In the genomic region with DNA sequence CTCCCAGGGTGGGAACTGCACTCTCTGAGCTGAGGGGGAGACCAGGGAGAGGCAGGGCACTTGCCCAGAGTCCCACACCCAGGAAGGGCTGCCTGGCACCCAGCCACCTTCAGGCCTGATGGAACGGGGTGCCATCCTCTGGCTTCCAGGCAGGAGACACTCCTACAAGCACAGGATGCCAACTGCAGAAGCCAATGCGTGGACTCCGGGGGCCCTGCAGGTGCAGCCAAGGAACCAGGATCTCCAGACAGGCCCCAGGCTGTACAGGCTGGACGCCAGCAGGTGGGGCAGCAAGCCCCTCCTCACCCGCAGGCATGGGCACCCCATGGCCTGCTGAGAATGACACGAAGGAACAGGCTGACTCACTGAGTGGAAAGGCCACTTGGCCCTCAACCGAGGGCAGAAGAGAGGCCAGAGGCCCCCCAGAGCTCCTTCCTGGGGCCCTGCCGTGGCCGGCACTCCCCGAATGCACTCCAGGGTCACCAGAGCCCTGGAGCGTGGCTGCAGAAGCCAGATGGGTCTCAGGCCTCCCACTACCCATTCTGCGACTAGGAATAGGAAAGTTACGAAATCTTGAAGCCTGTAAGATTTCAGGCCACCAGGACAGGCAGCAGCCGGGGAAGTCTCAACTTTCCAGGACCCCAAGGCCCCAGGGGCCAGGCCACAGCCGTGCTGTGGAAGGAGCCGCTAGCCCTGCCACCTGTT, we compare ENCODE assay signal across 11 cellular contexts. TPM values are rescaled to one million over a fixed set of nuclear protein-coding genes. Genes with fewer than 3 reads are reported as not detected.
DNase-seq lines count a peak whose midpoint lies in the region; ATAC-seq and TF ChIP-seq lines count a peak whose summit lies in the region.
"Had no signal": no experiment of that assay in that cellular context is flagged by ENCODE, and none has a peak within 500 bp of the region (broad histone marks: within the 10 kb centered on the region; RNA-seq: fewer than 3 reads in every experiment).

No MANE protein-coding gene starts in this region.

- WGBS in upper lobe of left lung, 2 donors = 47 to 61% methylated on average over 4 to 13 of the region's 16 CpGs

- ATAC-seq in activated naive CD8-positive, alpha-beta T cell treated with anti-CD3 and anti-CD28 coated beads, Interleukin-2, amount 10 ng/mL, durations not matched to agents 7 days and 5 days (ENCODE audit: low read depth) = no peak
- ATAC-seq in upper lobe of left lung (ENCODE audit: low FRiP score in 2 of 2) (peak in 1 of 2 donors; percentile 1), GM19397 (IDR thresholded peaks at IDR 0.05; ENCODE audit: unreplicated experiment) (no peak)
- no peak for ATAC-seq in activated CD8-positive, alpha-beta memory T cell treated with anti-CD3 and anti-CD28 coated beads, Interleukin-2, amount 10 ng/mL, durations not matched to agents 7 days and 5 days
- ATAC-seq: naive thymus-derived CD8-positive, alpha-beta T cell had no signal

- no peak overlapping the region for H3K4me3 Mint-ChIP-seq in activated naive CD8-positive, alpha-beta T cell treated with anti-CD3 and anti-CD28 coated beads, Interleukin-2, amount 10 ng/mL, durations not matched to agents 7 days and 5 days
- no peak overlapping the region for H3K4me3 Mint-ChIP-seq in activated naive CD8-positive, alpha-beta T cell treated with anti-CD3 and anti-CD28 coated beads for 36 hours
- H3K4me3 Mint-ChIP-seq in chondrocyte (ENCODE audit: unreplicated experiment) = no peak overlapping the region
- no peak overlapping the region for H3K4me3 Mint-ChIP-seq in mesothelial cell of epicardium
- H3K4me3 Mint-ChIP-seq in activated CD8-positive, alpha-beta memory T cell treated with anti-CD3 and anti-CD28 coated beads, Interleukin-2, amount 10 ng/mL, durations not matched to agents 7 days and 5 days = no peak overlapping the region
- H3K4me3 Mint-ChIP-seq: naive thymus-derived CD8-positive, alpha-beta T cell had no signal

- no peak overlapping the region for H3K4me3 ChIP-seq in upper lobe of left lung

- H3K9me3 ChIP-seq in upper lobe of left lung = no peaks in the 10 kb centered on the region

- peak; percentile 27 for DNase-seq in activated naive CD8-positive, alpha-beta T cell treated with anti-CD3 and anti-CD28 coated beads, Interleukin-2, amount 10 ng/mL, durations not matched to agents 7 days and 5 days
- no peak for DNase-seq in activated naive CD8-positive, alpha-beta T cell treated with anti-CD3 and anti-CD28 coated beads for 36 hours
- peak; percentile 77 for DNase-seq in chondrocyte (ENCODE audit: low spot score)
- DNase-seq in mesothelial cell of epicardium (ENCODE audit: low spot score in 2 of 2, unreplicated experiment in 2 of 2) = no peak
- DNase-seq in upper lobe of left lung = peak in 1 of 2 donors; percentile 51
- DNase-seq in activated naive CD4-positive, alpha-beta T cell (lab: John Stamatoyannopoulos, UW) = no peak
- DNase-seq in activated CD8-positive, alpha-beta memory T cell treated with anti-CD3 and anti-CD28 coated beads, Interleukin-2, amount 10 ng/mL, durations not matched to agents 7 days and 5 days = no peak
- DNase-seq: activated effector memory CD4-positive, alpha-beta T cell treated with Interleukin-2 at 50 U/mL for 16 hours; effector CD4-positive, alpha-beta T cell had no signal

- H3K4me1 Mint-ChIP-seq in activated naive CD8-positive, alpha-beta T cell treated with anti-CD3 and anti-CD28 coated beads, Interleukin-2, amount 10 ng/mL, durations not matched to agents 7 days and 5 days = peaks cover 10% of the 10 kb centered on the region
- H3K4me1 Mint-ChIP-seq in activated naive CD8-positive, alpha-beta T cell treated with anti-CD3 and anti-CD28 coated beads for 36 hours = peaks cover 17% of the 10 kb centered on the region
- H3K4me1 Mint-ChIP-seq in chondrocyte (ENCODE audit: low read depth) = peaks cover 32% of the 10 kb centered on the region
- peaks cover 10% of the 10 kb centered on the region for H3K4me1 Mint-ChIP-seq in mesothelial cell of epicardium
- peaks cover 12% of the 10 kb centered on the region for H3K4me1 Mint-ChIP-seq in activated CD8-positive, alpha-beta memory T cell treated with anti-CD3 and anti-CD28 coated beads, Interleukin-2, amount 10 ng/mL, durations not matched to agents 7 days and 5 days

- H3K27me3 ChIP-seq in upper lobe of left lung = no peaks in the 10 kb centered on the region

- peaks cover 35 to 55% (median 40%) of the 10 kb centered on the region in 4 donors for H3K4me1 ChIP-seq in upper lobe of left lung

- TF ChIP-seq EP300 in upper lobe of left lung (IDR thresholded peaks at IDR 0.05) = no peak

- peak overlapping the region in 3 of 4 donors; percentile 38 to 58 (median 47) for H3K27ac ChIP-seq in upper lobe of left lung

- TF ChIP-seq POLR2A in upper lobe of left lung (IDR thresholded peaks at IDR 0.05) = no peak

- CTCF ChIA-PET in activated CD8-positive, alpha-beta memory T cell treated with anti-CD3 and anti-CD28 coated beads, Interleukin-2, amount 10 ng/mL, durations not matched to agents 7 days and 5 days (lab: Charles Lee) = interaction anchor here (1.3 kb wide), 1 partner anchor 9 kb away, joined by 4 read pairs; no protein-coding TSS in a partner anchor

- POLR2A ChIA-PET in activated naive CD8-positive, alpha-beta T cell treated with anti-CD3 and anti-CD28 coated beads, Interleukin-2, amount 10 ng/mL, durations not matched to agents 7 days and 5 days (lab: Charles Lee) = no interaction called here

- H3K27ac Mint-ChIP-seq in activated naive CD8-positive, alpha-beta T cell treated with anti-CD3 and anti-CD28 coated beads, Interleukin-2, amount 10 ng/mL, durations not matched to agents 7 days and 5 days = no peak overlapping the region
- H3K27ac Mint-ChIP-seq in activated naive CD8-positive, alpha-beta T cell treated with anti-CD3 and anti-CD28 coated beads for 36 hours = no peak overlapping the region
- H3K27ac Mint-ChIP-seq in chondrocyte (ENCODE audit: unreplicated experiment) = peak overlapping the region; percentile 68
- H3K27ac Mint-ChIP-seq in mesothelial cell of epicardium = peak overlapping the region; percentile 50
- no peak overlapping the region for H3K27ac Mint-ChIP-seq in activated CD8-positive, alpha-beta memory T cell treated with anti-CD3 and anti-CD28 coated beads, Interleukin-2, amount 10 ng/mL, durations not matched to agents 7 days and 5 days

- H3K36me3 ChIP-seq in upper lobe of left lung = peaks cover 0 to 12% (median 5%) of the 10 kb centered on the region in 4 donors

- no peaks in the 10 kb centered on the region for H3K9me3 Mint-ChIP-seq in activated naive CD8-positive, alpha-beta T cell treated with anti-CD3 and anti-CD28 coated beads, Interleukin-2, amount 10 ng/mL, durations not matched to agents 7 days and 5 days
- H3K9me3 Mint-ChIP-seq in activated naive CD8-positive, alpha-beta T cell treated with anti-CD3 and anti-CD28 coated beads for 36 hours = no peaks in the 10 kb centered on the region
- H3K9me3 Mint-ChIP-seq in chondrocyte (ENCODE audit: low read depth) = no peaks in the 10 kb centered on the region
- H3K9me3 Mint-ChIP-seq in mesothelial cell of epicardium = no peaks in the 10 kb centered on the region
- H3K9me3 Mint-ChIP-seq in activated CD8-positive, alpha-beta memory T cell treated with anti-CD3 and anti-CD28 coated beads, Interleukin-2, amount 10 ng/mL, durations not matched to agents 7 days and 5 days (ENCODE audit: low read depth) = no peaks in the 10 kb centered on the region
- H3K9me3 Mint-ChIP-seq: naive thymus-derived CD8-positive, alpha-beta T cell had no signal

- TF ChIP-seq CTCF in chondrocyte (IDR thresholded peaks at IDR 0.05) (peak; percentile 35), mesothelial cell of epicardium (IDR thresholded peaks at IDR 0.05; ENCODE audit: unreplicated experiment) (no peak), upper lobe of left lung (IDR thresholded peaks at IDR 0.05) (no peak)

- H3K27me3 Mint-ChIP-seq in activated naive CD8-positive, alpha-beta T cell treated with anti-CD3 and anti-CD28 coated beads, Interleukin-2, amount 10 ng/mL, durations not matched to agents 7 days and 5 days = no peaks in the 10 kb centered on the region
- H3K27me3 Mint-ChIP-seq in activated naive CD8-positive, alpha-beta T cell treated with anti-CD3 and anti-CD28 coated beads for 36 hours = no peaks in the 10 kb centered on the region
- H3K27me3 Mint-ChIP-seq in chondrocyte (ENCODE audit: low read depth) (no peaks in the 10 kb centered on the region), mesothelial cell of epicardium (ENCODE audit: low read depth) (no peaks in the 10 kb centered on the region)
- H3K27me3 Mint-ChIP-seq in activated CD8-positive, alpha-beta memory T cell treated with anti-CD3 and anti-CD28 coated beads, Interleukin-2, amount 10 ng/mL, durations not matched to agents 7 days and 5 days = no peaks in the 10 kb centered on the region

- H3K36me3 Mint-ChIP-seq in activated naive CD8-positive, alpha-beta T cell treated with anti-CD3 and anti-CD28 coated beads, Interleukin-2, amount 10 ng/mL, durations not matched to agents 7 days and 5 days = peaks cover 3% of the 10 kb centered on the region
- no peaks in the 10 kb centered on the region for H3K36me3 Mint-ChIP-seq in activated naive CD8-positive, alpha-beta T cell treated with anti-CD3 and anti-CD28 coated beads for 36 hours
- peaks cover 3% of the 10 kb centered on the region for H3K36me3 Mint-ChIP-seq in chondrocyte (ENCODE audit: low read depth)
- H3K36me3 Mint-ChIP-seq in mesothelial cell of epicardium = peaks cover 2% of the 10 kb centered on the region
- no peaks in the 10 kb centered on the region for H3K36me3 Mint-ChIP-seq in activated CD8-positive, alpha-beta memory T cell treated with anti-CD3 and anti-CD28 coated beads, Interleukin-2, amount 10 ng/mL, durations not matched to agents 7 days and 5 days

RNA-seq across cellular contexts. Expression of a gene that starts 15.7 kb away (rescaled TPM):
- 10 to 100 TPM; 10.5 to 11.2 TPM for total RNA-seq in activated naive CD8-positive, alpha-beta T cell treated with anti-CD3 and anti-CD28 coated beads, Interleukin-2, amount 10 ng/mL, durations not matched to agents 7 days and 5 days
- 1 to 10 TPM; 5.3 to 5.6 TPM for total RNA-seq in activated naive CD8-positive, alpha-beta T cell treated with anti-CD3 and anti-CD28 coated beads for 36 hours
- total RNA-seq in chondrocyte (42.6 to 52.4 TPM (median 51.0 TPM) in 3 replicates), mesothelial cell of epicardium (18.4 to 20.0 TPM (median 19.1 TPM) in 3 replicates), upper lobe of left lung (10 to 100 TPM; 16.8 to 38.4 (median 31.3) TPM)
- total RNA-seq in activated CD8-positive, alpha-beta memory T cell treated with anti-CD3 and anti-CD28 coated beads, Interleukin-2, amount 10 ng/mL, durations not matched to agents 7 days and 5 days = 1 to 10 TPM; 6.3 to 9.7 TPM

RNA-seq across cellular contexts. Expression of a gene that starts 39.3 kb away (rescaled TPM):
- total RNA-seq in activated naive CD8-positive, alpha-beta T cell treated with anti-CD3 and anti-CD28 coated beads, Interleukin-2, amount 10 ng/mL, durations not matched to agents 7 days and 5 days = 10 to 100 TPM; 45.3 to 45.9 TPM
- 10 to 100 TPM; 27.2 to 28.7 TPM for total RNA-seq in activated naive CD8-positive, alpha-beta T cell treated with anti-CD3 and anti-CD28 coated beads for 36 hours
- total RNA-seq in chondrocyte (31.9 to 37.3 TPM (median 35.9 TPM) in 3 replicates), mesothelial cell of epicardium (34.2 to 35.3 TPM (median 34.5 TPM) in 3 replicates), upper lobe of left lung (10 to 100 TPM; 37.6 to 49.6 (median 38.4) TPM)
- 10 to 100 TPM; 42.5 to 44.5 TPM for total RNA-seq in activated CD8-positive, alpha-beta memory T cell treated with anti-CD3 and anti-CD28 coated beads, Interleukin-2, amount 10 ng/mL, durations not matched to agents 7 days and 5 days

Comparison
In these comparisons a context has a peak if more than half of its experiments do, and no peak if none do; other contexts are left out.
1. DNase-seq: peak in activated naive CD8-positive, alpha-beta T cell treated with anti-CD3 and anti-CD28 coated beads, Interleukin-2, amount 10 ng/mL, durations not matched to agents 7 days and 5 days (single experiment) and chondrocyte (single experiment); none in activated naive CD8-positive, alpha-beta T cell treated with anti-CD3 and anti-CD28 coated beads for 36 hours (single experiment), mesothelial cell of epicardium (0 of 2), activated naive CD4-positive, alpha-beta T cell (0 of 4) and activated CD8-positive, alpha-beta memory T cell treated with anti-CD3 and anti-CD28 coated beads, Interleukin-2, amount 10 ng/mL, durations not matched to agents 7 days and 5 days (single experiment).
2. H3K27ac Mint-ChIP-seq: peak in chondrocyte (single experiment) and mesothelial cell of epicardium (single experiment); none in activated naive CD8-positive, alpha-beta T cell treated with anti-CD3 and anti-CD28 coated beads, Interleukin-2, amount 10 ng/mL, durations not matched to agents 7 days and 5 days (single experiment), activated naive CD8-positive, alpha-beta T cell treated with anti-CD3 and anti-CD28 coated beads for 36 hours (single experiment) and activated CD8-positive, alpha-beta memory T cell treated with anti-CD3 and anti-CD28 coated beads, Interleukin-2, amount 10 ng/mL, durations not matched to agents 7 days and 5 days (single experiment).